In genomic region chrX:30913556-30913955, GRCh38 we compare ENCODE assay signal across 1 cellular context.
TF ChIP-seq lines count a peak whose summit lies in the region.

No MANE protein-coding gene starts in this region.

TF ChIP-seq in A549, 52 proteins besides CTCF, POLR2A, EP300 and RAD21 (continued from another document):
- no peak for TF ChIP-seq REST (IDR thresholded peaks at IDR 0.05)
- no peak for TF ChIP-seq MAZ (IDR thresholded peaks at IDR 0.05; ENCODE audit: borderline replicate concordance, low read depth, low read length)
- TF ChIP-seq CHD2 (IDR thresholded peaks at IDR 0.05; ENCODE audit: low read length, partially characterized antibody) = no peak
- TF ChIP-seq FOSL2 (IDR thresholded peaks at IDR 0.05) = no peak
- no peak for TF ChIP-seq FOSL2 (CRISPR knock-in tag; IDR thresholded peaks at IDR 0.05)
